35 cellular contexts compared by ENCODE assay signal in the genomic region with DNA sequence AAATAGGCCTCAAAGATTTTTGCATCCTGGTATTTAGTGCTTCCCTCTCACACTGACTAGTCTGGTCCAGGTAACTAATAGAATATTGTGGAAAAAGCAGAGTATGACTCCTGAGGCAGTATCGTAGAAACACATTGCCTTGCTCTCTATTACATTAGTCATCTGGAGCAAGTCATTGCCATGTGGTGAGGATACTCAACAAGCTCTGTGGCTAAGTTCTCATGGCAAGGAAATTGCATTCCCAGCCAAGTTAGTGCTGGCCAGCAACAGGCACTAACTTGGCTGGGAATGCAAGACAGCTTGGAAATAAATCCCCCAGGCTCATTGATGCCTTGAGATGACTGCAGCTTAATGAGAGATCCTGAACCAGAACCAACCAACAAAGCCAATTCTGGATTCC. TPM values are rescaled to one million over a fixed set of nuclear protein-coding genes. Genes with fewer than 3 reads are reported as not detected.
A peak's percentile ranks its signal among the peaks of the same experiment; 100 is the strongest.
DNase-seq lines count a peak whose midpoint lies in the region; ATAC-seq and TF ChIP-seq lines count a peak whose summit lies in the region.
"Had no signal": no experiment of that assay in that cellular context is flagged by ENCODE, and none has a peak within 500 bp of the region (broad histone marks: within the 10 kb centered on the region; RNA-seq: fewer than 3 reads in every experiment).

No MANE protein-coding gene starts in this region.

- in situ Hi-C loops in astrocyte of the spinal cord (cut with HindIII; ENCODE audit: low sequenced_read_pairs) = no loop called here

- no peaks in the 10 kb centered on the region for H3K27me3 Mint-ChIP-seq in T-helper 17 cell
- H3K27me3 Mint-ChIP-seq: activated CD4-positive, alpha-beta memory T cell treated with anti-CD3 and anti-CD28 coated beads, Interleukin-2, amount 10 ng/mL, durations not matched to agents 7 days and 5 days; activated naive CD4-positive, alpha-beta T cell treated with anti-CD3 and anti-CD28 coated beads, Interleukin-2, amount 10 ng/mL, durations not matched to agents 7 days and 5 days; naive thymus-derived CD4-positive, alpha-beta T cell had no signal

- H3K4me3 ChIP-seq in astrocyte of the spinal cord (ENCODE audit: low read depth, low read length) = no peak overlapping the region
- H3K4me3 ChIP-seq in H7 (ENCODE audit: insufficient read depth, low read depth, low read length) = no peak overlapping the region
- H3K4me3 ChIP-seq: BLaER1 treated with 17β-estradiol and CSF1 and Interleukin-3, amounts not matched to agents 10 nM and 100 nM; cardiac muscle cell; coronary artery; PC-9; psoas muscle; sigmoid colon had no signal

- H3K9me3 Mint-ChIP-seq in stimulated activated effector memory CD8-positive, alpha-beta T cell treated with anti-CD3 and anti-CD28 coated beads, Interleukin-12 subunit alpha, Interleukin-12 subunit beta, amount 100 ng/mL, for 72 hours = peaks cover 8% of the 10 kb centered on the region
- H3K9me3 Mint-ChIP-seq: activated CD4-positive, alpha-beta memory T cell treated with anti-CD3 and anti-CD28 coated beads, Interleukin-2, amount 10 ng/mL, durations not matched to agents 7 days and 5 days; activated naive CD4-positive, alpha-beta T cell treated with anti-CD3 and anti-CD28 coated beads, Interleukin-2, amount 10 ng/mL, durations not matched to agents 7 days and 5 days; activated T-helper 1 cell treated with anti-CD3 and anti-CD28 coated beads, Interleukin-12 subunit alpha, Interleukin-12 subunit beta, Interleukin-2, Interleukin-4 antibody, amounts not matched to agents 30 ng/mL and 10 ng/mL and 1 ng/mL, durations not matched to agents 14 hours and 24 hours and 36 hours; T-helper 2 cell treated with Interferon-gamma antibody and Interleukin-4, amounts not matched to agents 5 μg/mL and 100 μg/mL, for 36 hours; type B pancreatic cell had no signal

- TF ChIP-seq CTCF in astrocyte of the spinal cord (IDR thresholded peaks at IDR 0.05; ENCODE audit: low read depth, low read length) = no peak

- H3K4me1 Mint-ChIP-seq in stimulated activated effector memory CD8-positive, alpha-beta T cell treated with anti-CD3 and anti-CD28 coated beads, Interleukin-12 subunit alpha, Interleukin-12 subunit beta, amount 100 ng/mL, for 72 hours = no peaks in the 10 kb centered on the region
- no peaks in the 10 kb centered on the region for H3K4me1 Mint-ChIP-seq in T-helper 17 cell
- H3K4me1 Mint-ChIP-seq: activated CD4-positive, alpha-beta memory T cell treated with anti-CD3 and anti-CD28 coated beads, Interleukin-2, amount 10 ng/mL, durations not matched to agents 7 days and 5 days; activated naive CD4-positive, alpha-beta T cell treated with anti-CD3 and anti-CD28 coated beads, Interleukin-2, amount 10 ng/mL, durations not matched to agents 7 days and 5 days; naive thymus-derived CD4-positive, alpha-beta T cell had no signal

- peak; percentile 41 for DNase-seq in M059J (ENCODE audit: low read depth)
- DNase-seq in astrocyte of the spinal cord (ENCODE audit: low read depth, low spot score) = peak; percentile 23
- peak; percentile 32 for DNase-seq in glomerular visceral epithelial cell (ENCODE audit: extremely low spot score)
- DNase-seq in stimulated activated effector memory CD8-positive, alpha-beta T cell treated with anti-CD3 and anti-CD28 coated beads, Interleukin-12 subunit alpha, Interleukin-12 subunit beta, amount 100 ng/mL, for 72 hours (ENCODE audit: low spot score in 2 of 2) = no peak
- DNase-seq in NCI-H748 treated with DMSO at 0.1 percent for 48 hours (lab: John Stamatoyannopoulos, UW) = no peak
- DNase-seq in T-helper 17 cell = no peak
- no peak for DNase-seq in H7
- DNase-seq: activated CD4-positive, alpha-beta memory T cell treated with anti-CD3 and anti-CD28 coated beads, Interleukin-2, amount 10 ng/mL, durations not matched to agents 7 days and 5 days; activated CD4-positive, alpha-beta T cell treated with anti-CD3 and anti-CD28 coated beads for 1 hour; activated CD8-positive, alpha-beta memory T cell treated with anti-CD3 and anti-CD28 coated beads, Interleukin-2, amount 50 U/mL, for 4 hours; activated naive CD4-positive, alpha-beta T cell treated with anti-CD3 and anti-CD28 coated beads, Interleukin-2, amount 10 ng/mL, durations not matched to agents 7 days and 5 days; amniotic stem cell; DMS153; effector CD8-positive, alpha-beta T cell; erythroblast; islet precursor cell; left ventricle myocardium superior; midbrain; naive thymus-derived CD4-positive, alpha-beta T cell; NCI-H1105; NCI-H1930; NCI-H526 treated with DMSO at 0.1 percent for 48 hours; occipital lobe; PC-9; psoas muscle; SIG-M5; sigmoid colon; stimulated activated CD4-positive, alpha-beta T cell treated with anti-CD3 and anti-CD28 coated beads, Interleukin-4, amount 100 ng/mL, for 24 hours; substantia nigra had no signal

- no peak for ATAC-seq in stimulated activated effector memory CD8-positive, alpha-beta T cell treated with anti-CD3 and anti-CD28 coated beads, Interleukin-12 subunit alpha, Interleukin-12 subunit beta, amount 100 ng/mL, for 72 hours
- ATAC-seq in T-helper 17 cell = no peak
- ATAC-seq: left ventricle myocardium superior; naive thymus-derived CD4-positive, alpha-beta T cell; psoas muscle had no signal

- no peak overlapping the region for H3K4me3 Mint-ChIP-seq in stimulated activated effector memory CD8-positive, alpha-beta T cell treated with anti-CD3 and anti-CD28 coated beads, Interleukin-12 subunit alpha, Interleukin-12 subunit beta, amount 100 ng/mL, for 72 hours
- no peak overlapping the region for H3K4me3 Mint-ChIP-seq in T-helper 17 cell
- H3K4me3 Mint-ChIP-seq: activated CD4-positive, alpha-beta memory T cell treated with anti-CD3 and anti-CD28 coated beads, Interleukin-2, amount 10 ng/mL, durations not matched to agents 7 days and 5 days; activated naive CD4-positive, alpha-beta T cell treated with anti-CD3 and anti-CD28 coated beads, Interleukin-2, amount 10 ng/mL, durations not matched to agents 7 days and 5 days; activated T-helper 1 cell treated with anti-CD3 and anti-CD28 coated beads, Interleukin-12 subunit alpha, Interleukin-12 subunit beta, Interleukin-2, Interleukin-4 antibody, amounts not matched to agents 30 ng/mL and 10 ng/mL and 1 ng/mL, durations not matched to agents 14 hours and 24 hours and 36 hours; naive thymus-derived CD4-positive, alpha-beta T cell; T-helper 2 cell treated with Interferon-gamma antibody and Interleukin-4, amounts not matched to agents 5 μg/mL and 100 μg/mL, for 36 hours; type B pancreatic cell had no signal

- no peaks in the 10 kb centered on the region for H3K9me3 ChIP-seq in T-helper 17 cell (ENCODE audit: control insufficient read depth, low read length, poor library complexity, severe bottlenecking)
- H3K9me3 ChIP-seq: BLaER1 treated with 17β-estradiol and CSF1 and Interleukin-3, amounts not matched to agents 10 nM and 100 nM; psoas muscle; sigmoid colon had no signal

- H3K36me3 Mint-ChIP-seq in stimulated activated effector memory CD8-positive, alpha-beta T cell treated with anti-CD3 and anti-CD28 coated beads, Interleukin-12 subunit alpha, Interleukin-12 subunit beta, amount 100 ng/mL, for 72 hours = no peaks in the 10 kb centered on the region
- no peaks in the 10 kb centered on the region for H3K36me3 Mint-ChIP-seq in T-helper 17 cell (ENCODE audit: low read depth)
- H3K36me3 Mint-ChIP-seq: activated naive CD4-positive, alpha-beta T cell treated with anti-CD3 and anti-CD28 coated beads, Interleukin-2, amount 10 ng/mL, durations not matched to agents 7 days and 5 days; naive thymus-derived CD4-positive, alpha-beta T cell; type B pancreatic cell had no signal

- H3K36me3 ChIP-seq in H7 (replicated peaks; ENCODE audit: control insufficient read depth, insufficient read depth, low read length) = no peaks in the 10 kb centered on the region
- H3K36me3 ChIP-seq: BLaER1 treated with 17β-estradiol and CSF1 and Interleukin-3, amounts not matched to agents 10 nM and 100 nM; cardiac muscle cell; sigmoid colon had no signal

- no peak overlapping the region for H3K27ac Mint-ChIP-seq in stimulated activated effector memory CD8-positive, alpha-beta T cell treated with anti-CD3 and anti-CD28 coated beads, Interleukin-12 subunit alpha, Interleukin-12 subunit beta, amount 100 ng/mL, for 72 hours
- no peak overlapping the region for H3K27ac Mint-ChIP-seq in T-helper 17 cell
- H3K27ac Mint-ChIP-seq: activated CD4-positive, alpha-beta memory T cell treated with anti-CD3 and anti-CD28 coated beads, Interleukin-2, amount 10 ng/mL, durations not matched to agents 7 days and 5 days; activated naive CD4-positive, alpha-beta T cell treated with anti-CD3 and anti-CD28 coated beads, Interleukin-2, amount 10 ng/mL, durations not matched to agents 7 days and 5 days; activated T-helper 1 cell treated with anti-CD3 and anti-CD28 coated beads, Interleukin-12 subunit alpha, Interleukin-12 subunit beta, Interleukin-2, Interleukin-4 antibody, amounts not matched to agents 30 ng/mL and 10 ng/mL and 1 ng/mL, durations not matched to agents 14 hours and 24 hours and 36 hours; naive thymus-derived CD4-positive, alpha-beta T cell; T-helper 2 cell treated with Interferon-gamma antibody and Interleukin-4, amounts not matched to agents 5 μg/mL and 100 μg/mL, for 36 hours; type B pancreatic cell had no signal

- H3K27me3 ChIP-seq in H7 (ENCODE audit: control insufficient read depth, insufficient read depth, low read length) = no peaks in the 10 kb centered on the region
- H3K27me3 ChIP-seq: BLaER1 treated with 17β-estradiol and CSF1 and Interleukin-3, amounts not matched to agents 10 nM and 100 nM; cardiac muscle cell; sigmoid colon had no signal

RNA-seq across cellular contexts. Expression of a gene that starts 39.7 kb away (rescaled TPM):
- not detected in 2 replicates for total RNA-seq in M059J (2014; rRNA removed; shearing (Covaris generic))
- total RNA-seq in T-helper 17 cell = not detected
- total RNA-seq in H7 (2014; rRNA removed; shearing (Covaris generic)) = 0.31 and 0.74 TPM in 2 replicates
- total RNA-seq: activated CD4-positive, alpha-beta memory T cell treated with anti-CD3 and anti-CD28 coated beads, Interleukin-2, amount 10 ng/mL, durations not matched to agents 7 days and 5 days; activated T-helper 1 cell treated with anti-CD3 and anti-CD28 coated beads, Interleukin-12 subunit alpha, Interleukin-12 subunit beta, Interleukin-2, Interleukin-4 antibody, amounts not matched to agents 30 ng/mL and 10 ng/mL and 1 ng/mL, durations not matched to agents 14 hours and 24 hours and 36 hours; left ventricle myocardium superior; naive thymus-derived CD4-positive, alpha-beta T cell; PC-9; psoas muscle had no signal

Comparison
In these comparisons a context has a peak if more than half of its experiments do, and no peak if none do; other contexts are left out.
1. DNase-seq: peak in M059J (single experiment), astrocyte of the spinal cord (single experiment) and glomerular visceral epithelial cell (single experiment); none in stimulated activated effector memory CD8-positive, alpha-beta T cell treated with anti-CD3 and anti-CD28 coated beads, Interleukin-12 subunit alpha, Interleukin-12 subunit beta, amount 100 ng/mL, for 72 hours (0 of 2), NCI-H748 treated with DMSO at 0.1 percent for 48 hours (single experiment), T-helper 17 cell (0 of 3) and H7 (single experiment).